Comparison of ENCODE assay signal across 8 cellular contexts in genomic region chr22:37747715-37748100, GRCh38. TPM values are rescaled to one million over a fixed set of nuclear protein-coding genes. Genes with fewer than 3 reads are reported as not detected.
DNase-seq lines count a peak whose midpoint lies in the region; ATAC-seq and TF ChIP-seq lines count a peak whose summit lies in the region.

No MANE protein-coding gene starts in this region.

- H3K27ac ChIP-seq in heart left ventricle (peak overlapping the region in 11 of 12 donors; percentile 95 to 100 (median 99)), body of pancreas (peak overlapping the region; percentile 86 to 88 (median 87)), upper lobe of right lung (peak overlapping the region; percentile 93)

- H3K9me3 ChIP-seq in heart left ventricle (no peaks in the 10 kb centered on the region), body of pancreas (no peaks in the 10 kb centered on the region), upper lobe of right lung (no peaks in the 10 kb centered on the region)

- ATAC-seq in heart left ventricle = no peak
- ATAC-seq in left ventricle myocardium superior = no peak
- no peak for ATAC-seq in body of pancreas
- ATAC-seq in upper lobe of right lung = no peak
- ATAC-seq in GM21825 (IDR thresholded peaks at IDR 0.05; ENCODE audit: unreplicated experiment) = no peak

- H3K4me3 ChIP-seq in heart left ventricle (peak overlapping the region in 10 of 12 donors; percentile 82 to 100 (median 98)), body of pancreas (no peak overlapping the region), upper lobe of right lung (peak overlapping the region; percentile 98)

- peaks cover 72% of the 10 kb centered on the region for H3K4me1 Mint-ChIP-seq in mesothelial cell of epicardium

- intact Hi-C loops in heart left ventricle (cut with DNase I) (loop anchor here in 5 of 10 donors (2.0 to 10.0 kb wide), 4 partner anchors 50 to 63 kb away; partner anchors contain the start of genes NOL12 (in 3 of the 5) and TRIOBP (in 1 of the 5)), left ventricle myocardium superior (cut with micrococcal nuclease) (no loop called here), body of pancreas (cut with DNase I) (no loop called here), upper lobe of right lung (cut with DNase I) (no loop called here)

- H3K27me3 ChIP-seq in heart left ventricle (no peaks in the 10 kb centered on the region), body of pancreas (no peaks in the 10 kb centered on the region), upper lobe of right lung (no peaks in the 10 kb centered on the region)

- peak overlapping the region; percentile 78 for H3K4me3 Mint-ChIP-seq in mesothelial cell of epicardium

- H3K36me3 ChIP-seq in heart left ventricle = peaks cover 0 to 6% (median 0%) of the 10 kb centered on the region in 9 donors
- H3K36me3 ChIP-seq in body of pancreas (replicated peaks in 1 of 2; ENCODE audit: insufficient read depth in 1 of 2, low read depth in 2 of 2) = no peaks in the 10 kb centered on the region
- no peaks in the 10 kb centered on the region for H3K36me3 ChIP-seq in upper lobe of right lung

- no peaks in the 10 kb centered on the region for H3K36me3 Mint-ChIP-seq in mesothelial cell of epicardium

- no peak for TF ChIP-seq CTCF in heart left ventricle (IDR thresholded peaks at IDR 0.05)
- TF ChIP-seq CTCF in body of pancreas (IDR thresholded peaks at IDR 0.05) = no peak
- no peak for TF ChIP-seq CTCF in mesothelial cell of epicardium (IDR thresholded peaks at IDR 0.05; ENCODE audit: unreplicated experiment)
- no peak for TF ChIP-seq CTCF in upper lobe of right lung (IDR thresholded peaks at IDR 0.05)

- 34 to 44% (median 39%) methylated on average over 8 of the region's 8 CpGs for WGBS in heart left ventricle, 4 donors
- WGBS in body of pancreas, 2 donors = 34 to 41% methylated on average over 7 to 8 of the region's 8 CpGs

- no peaks in the 10 kb centered on the region for H3K27me3 Mint-ChIP-seq in mesothelial cell of epicardium (ENCODE audit: low read depth)

- peak overlapping the region; percentile 45 for H3K27ac Mint-ChIP-seq in mesothelial cell of epicardium

- TF ChIP-seq POLR2A in heart left ventricle (IDR thresholded peaks at IDR 0.05) (no peak), body of pancreas (IDR thresholded peaks at IDR 0.05) (no peak)

- no peaks in the 10 kb centered on the region for H3K9me3 Mint-ChIP-seq in mesothelial cell of epicardium

- H3K4me1 ChIP-seq in heart left ventricle (peaks cover 32 to 75% (median 65%) of the 10 kb centered on the region in 12 donors), body of pancreas (peaks cover 65% of the 10 kb centered on the region), upper lobe of right lung (peaks cover 67% of the 10 kb centered on the region)

- peak in 1 of 5 donors; percentile 43 for DNase-seq in heart left ventricle
- no peak for DNase-seq in left ventricle myocardium superior
- DNase-seq in body of pancreas = no peak
- no peak for DNase-seq in mesothelial cell of epicardium (ENCODE audit: low spot score in 2 of 2, unreplicated experiment in 2 of 2)
- no peak for DNase-seq in upper lobe of right lung
- no peak for DNase-seq in cerebellar nuclear complex (lab: John Stamatoyannopoulos, UW)
- no peak for DNase-seq in stimulated activated CD4-positive, alpha-beta T cell treated with anti-CD3 and anti-CD28 coated beads, Interleukin-4, amount 100 ng/mL, for 24 hours

RNA-seq across cellular contexts. Expression of gene TRIOBP, which starts 50.9 kb away (rescaled TPM):
- total RNA-seq in heart left ventricle (100 to 1,000 TPM in 4 of 9 donors, 10 to 100 TPM in 5; 67.9 to 147 (median 94.7) TPM), left ventricle myocardium superior (82.7 TPM), body of pancreas (10 to 100 TPM; 65.6 to 76.5 TPM), mesothelial cell of epicardium (69.2 to 76.1 TPM (median 71.4 TPM) in 3 replicates), upper lobe of right lung (85.0 TPM)
- polyA plus RNA-seq in heart left ventricle = 100 to 1,000 TPM in 1 of 2 donors, 10 to 100 TPM in 1; 54.9 to 119 TPM

Comparison
In these comparisons a context has a peak if more than half of its experiments do, and no peak if none do; other contexts are left out.
1. H3K4me3 ChIP-seq: peak in heart left ventricle (10 of 12) and upper lobe of right lung (single experiment); none in body of pancreas (0 of 2).
2. Peak in every context shown above with its lines, with median percentiles within 50 percentile points of each other: H3K27ac ChIP-seq.